26 cellular contexts compared by ENCODE assay signal in genomic region chr7:8618441-8619070, GRCh38.
DNase-seq lines count a peak whose midpoint lies in the region; ATAC-seq and TF ChIP-seq lines count a peak whose summit lies in the region.
"Had no signal": no experiment of that assay in that cellular context is flagged by ENCODE, and none has a peak within 500 bp of the region (broad histone marks: within the 10 kb centered on the region; RNA-seq: fewer than 3 reads in every experiment).

No MANE protein-coding gene starts in this region.

- DNase-seq in cardiac muscle cell (ENCODE audit: low read depth in 1 of 2, low spot score in 1 of 2) = peak in 1 of 2 donors; percentile 27
- no peak for DNase-seq in heart left ventricle
- no peak for DNase-seq in endodermal cell
- DNase-seq in mesothelial cell of epicardium (ENCODE audit: low spot score in 2 of 2, unreplicated experiment in 2 of 2) = no peak
- no peak for DNase-seq in CD1c-positive myeloid dendritic cell (ENCODE audit: extremely low spot score)
- DNase-seq in stomach = no peak
- no peak for DNase-seq in dedifferentiated amniotic fluid mesenchymal stem cell (ENCODE audit: extremely low spot score)
- DNase-seq: Calu3; CD8-positive, alpha-beta memory T cell; DMS153; DND-41; GOT3; NCI-H1048; NCI-H1417; NCI-H1694; NCI-H2029 treated with DMSO at 0.1 percent for 48 hours; NCI-H2227 treated with DMSO at 0.1 percent for 48 hours; NCI-H69; SHP77 had no signal

- H3K9me3 Mint-ChIP-seq in endodermal cell = no peaks in the 10 kb centered on the region
- H3K9me3 Mint-ChIP-seq in mesothelial cell of epicardium = no peaks in the 10 kb centered on the region

- TF ChIP-seq CTCF in cardiac muscle cell (IDR thresholded peaks at IDR 0.05; ENCODE audit: low read depth, low read length) (no peak), heart left ventricle (IDR thresholded peaks at IDR 0.05) (no peak), endodermal cell (conservative IDR thresholded peaks at IDR 0.05) (no peak), mesothelial cell of epicardium (IDR thresholded peaks at IDR 0.05; ENCODE audit: unreplicated experiment) (no peak), stomach (IDR thresholded peaks at IDR 0.05) (no peak)

- H3K36me3 ChIP-seq in cardiac muscle cell (no peaks in the 10 kb centered on the region), heart left ventricle (no peaks in the 10 kb centered on the region), endodermal cell (ENCODE audit: control insufficient read depth, insufficient read depth, low read length) (no peaks in the 10 kb centered on the region), stomach (no peaks in the 10 kb centered on the region)

- WGBS in heart left ventricle, 4 donors = 90 to 95% (median 92%) methylated on average over 1 of the region's 1 CpG
- no CpG with 5 or more reads among the region's 1 CpG for WGBS in endodermal cell (ENCODE audit: insufficient coverage in 1 of 2, insufficient read length in 1 of 2), 2 experiments
- WGBS in stomach, 5 donors = 79 to 100% (median 93%) methylated on average over 1 of the region's 1 CpG

- H3K27ac ChIP-seq in cardiac muscle cell (peak overlapping the region; percentile 90), heart left ventricle (no peak overlapping the region), endodermal cell (ENCODE audit: low read depth, low read length) (no peak overlapping the region), stomach (no peak overlapping the region)
- H3K27ac ChIP-seq: 22Rv1, C4-2B, RWPE1 had no signal

- intact Hi-C loops in heart left ventricle (cut with DNase I) = no loop called here
- intact Hi-C loops in stomach (cut with DNase I; ENCODE audit: low total_unique reads) = no loop called here

- TF ChIP-seq POLR2A in heart left ventricle (IDR thresholded peaks at IDR 0.05) (no peak), stomach (IDR thresholded peaks at IDR 0.05) (no peak)

- H3K36me3 Mint-ChIP-seq in endodermal cell (ENCODE audit: low read depth) (no peaks in the 10 kb centered on the region), mesothelial cell of epicardium (no peaks in the 10 kb centered on the region)
- H3K36me3 Mint-ChIP-seq: CD8-positive, alpha-beta memory T cell had no signal

- no peak overlapping the region for H3K4me3 Mint-ChIP-seq in endodermal cell
- no peak overlapping the region for H3K4me3 Mint-ChIP-seq in mesothelial cell of epicardium
- H3K4me3 Mint-ChIP-seq: B cell; CD8-positive, alpha-beta memory T cell had no signal

- no peaks in the 10 kb centered on the region for H3K9me3 ChIP-seq in cardiac muscle cell (ENCODE audit: low read depth)
- H3K9me3 ChIP-seq in heart left ventricle = no peaks in the 10 kb centered on the region
- no peaks in the 10 kb centered on the region for H3K9me3 ChIP-seq in endodermal cell (ENCODE audit: control insufficient read depth, low read length)
- H3K9me3 ChIP-seq in stomach = no peaks in the 10 kb centered on the region

- peaks cover 26% of the 10 kb centered on the region for H3K4me1 ChIP-seq in cardiac muscle cell (ENCODE audit: low read depth)
- no peaks in the 10 kb centered on the region for H3K4me1 ChIP-seq in heart left ventricle
- peaks cover 5% of the 10 kb centered on the region for H3K4me1 ChIP-seq in endodermal cell (ENCODE audit: control insufficient read depth, insufficient read depth, low read length)
- H3K4me1 ChIP-seq in stomach = no peaks in the 10 kb centered on the region

- H3K27me3 Mint-ChIP-seq in endodermal cell (ENCODE audit: insufficient read depth) (no peaks in the 10 kb centered on the region), mesothelial cell of epicardium (ENCODE audit: low read depth) (peaks cover 2% of the 10 kb centered on the region)
- H3K27me3 Mint-ChIP-seq: B cell had no signal

- H3K4me1 Mint-ChIP-seq in endodermal cell (peaks cover 11% of the 10 kb centered on the region), mesothelial cell of epicardium (peaks cover 10% of the 10 kb centered on the region)
- H3K4me1 Mint-ChIP-seq: B cell; CD8-positive, alpha-beta memory T cell had no signal

- H3K4me3 ChIP-seq in cardiac muscle cell (no peak overlapping the region), heart left ventricle (no peak overlapping the region), endodermal cell (ENCODE audit: low read length) (no peak overlapping the region), stomach (no peak overlapping the region)

- ATAC-seq in heart left ventricle = no peak
- ATAC-seq in GM19351 (IDR thresholded peaks at IDR 0.05; ENCODE audit: unreplicated experiment) = no peak
- ATAC-seq: HCT116, Panc1 had no signal

- H3K27me3 ChIP-seq in cardiac muscle cell (no peaks in the 10 kb centered on the region), heart left ventricle (no peaks in the 10 kb centered on the region), endodermal cell (ENCODE audit: control insufficient read depth, insufficient read depth, low read length, poor library complexity, severe bottlenecking) (peaks cover 9% of the 10 kb centered on the region), stomach (no peaks in the 10 kb centered on the region)

- H3K27ac Mint-ChIP-seq in endodermal cell = peak overlapping the region; percentile 73
- peak overlapping the region; percentile 31 for H3K27ac Mint-ChIP-seq in mesothelial cell of epicardium
- H3K27ac Mint-ChIP-seq: B cell; CD8-positive, alpha-beta memory T cell had no signal

- no peak overlapping the region for H3K9ac ChIP-seq in endodermal cell (ENCODE audit: extremely low read depth, low read length, poor library complexity, severe bottlenecking)

- TF ChIP-seq EP300 in stomach (IDR thresholded peaks at IDR 0.05) = no peak
